In genomic region chrY:19077698-19078113, GRCh38 we compare ENCODE assay signal across 11 cellular contexts.
DNase-seq lines count a peak whose midpoint lies in the region; ATAC-seq and TF ChIP-seq lines count a peak whose summit lies in the region.
"Had no signal": no experiment of that assay in that cellular context is flagged by ENCODE, and none has a peak within 500 bp of the region (broad histone marks: within the 10 kb centered on the region; RNA-seq: fewer than 3 reads in every experiment).

No MANE protein-coding gene starts in this region.

- intact Hi-C loops in CD14-positive monocyte (cut with micrococcal nuclease): no loop called here

- H3K4me3 Mint-ChIP-seq in CD14-positive monocyte: peak overlapping the region; percentile 89 to 91
- peak overlapping the region in 6 of 10 donors; percentile 92 to 97 (median 93) for H3K4me3 Mint-ChIP-seq in naive thymus-derived CD8-positive, alpha-beta T cell

- H3K36me3 Mint-ChIP-seq in CD14-positive monocyte: no peaks in the 10 kb centered on the region
- H3K36me3 Mint-ChIP-seq in naive thymus-derived CD8-positive, alpha-beta T cell: peaks cover 0 to 8% (median 0%) of the 10 kb centered on the region in 3 donors
- H3K36me3 Mint-ChIP-seq: memory B cell had no signal

- DNase-seq in CD14-positive monocyte (ENCODE audit: low spot score) (no peak), NCI-H446 treated with DMSO at 0.1 percent for 48 hours (lab: John Stamatoyannopoulos, UW) (no peak), iPS-NIHi7 (ENCODE audit: extremely low spot score) (no peak), NCI-H2196 (lab: John Stamatoyannopoulos, UW; ENCODE audit: unreplicated experiment) (no peak), GM19240 (ENCODE audit: insufficient read length, low spot score) (no peak)
- DNase-seq in effector CD8-positive, alpha-beta T cell (lab: John Stamatoyannopoulos, UW): peak; percentile 0
- peak in 4 of 10 donors; percentile 5 to 56 (median 11) for DNase-seq in naive thymus-derived CD8-positive, alpha-beta T cell
- DNase-seq: activated CD4-positive, CD25-positive, alpha-beta regulatory T cell; NCI-H526 treated with DMSO at 0.1 percent for 48 hours had no signal

- POLR2A ChIA-PET in naive thymus-derived CD8-positive, alpha-beta T cell (lab: Charles Lee): interaction anchor here (1.0 to 1.3 kb wide), 2 partner anchors 70 to 155 kb away, joined by 3 to 6 read pairs; no protein-coding TSS in a partner anchor

- TF ChIP-seq CTCF in CD14-positive monocyte (IDR thresholded peaks at IDR 0.05): no peak

- no peaks in the 10 kb centered on the region for H3K9me3 Mint-ChIP-seq in CD14-positive monocyte
- no peaks in the 10 kb centered on the region for H3K9me3 Mint-ChIP-seq in naive thymus-derived CD8-positive, alpha-beta T cell
- H3K9me3 Mint-ChIP-seq: memory B cell had no signal

- peaks cover 17% of the 10 kb centered on the region for H3K4me1 Mint-ChIP-seq in CD14-positive monocyte
- H3K4me1 Mint-ChIP-seq in naive thymus-derived CD8-positive, alpha-beta T cell: peaks cover 0 to 13% (median 10%) of the 10 kb centered on the region in 4 donors

- no peaks in the 10 kb centered on the region for H3K27me3 Mint-ChIP-seq in CD14-positive monocyte (ENCODE audit: low read depth in 3 of 3)
- no peaks in the 10 kb centered on the region for H3K27me3 Mint-ChIP-seq in naive thymus-derived CD8-positive, alpha-beta T cell

- peak; percentile 13 for ATAC-seq in HG03442 (IDR thresholded peaks at IDR 0.05; ENCODE audit: unreplicated experiment)
- ATAC-seq in naive thymus-derived CD8-positive, alpha-beta T cell: peak; percentile 40 to 55

- peak overlapping the region in 1 of 7 donors; percentile 74 for H3K27ac Mint-ChIP-seq in CD14-positive monocyte
- H3K27ac Mint-ChIP-seq in naive thymus-derived CD8-positive, alpha-beta T cell: peak overlapping the region in 5 of 10 donors; percentile 69 to 96 (median 92)
- H3K27ac Mint-ChIP-seq: memory B cell had no signal
